Comparison of ENCODE assay signal across 23 cellular contexts in the genomic region with DNA sequence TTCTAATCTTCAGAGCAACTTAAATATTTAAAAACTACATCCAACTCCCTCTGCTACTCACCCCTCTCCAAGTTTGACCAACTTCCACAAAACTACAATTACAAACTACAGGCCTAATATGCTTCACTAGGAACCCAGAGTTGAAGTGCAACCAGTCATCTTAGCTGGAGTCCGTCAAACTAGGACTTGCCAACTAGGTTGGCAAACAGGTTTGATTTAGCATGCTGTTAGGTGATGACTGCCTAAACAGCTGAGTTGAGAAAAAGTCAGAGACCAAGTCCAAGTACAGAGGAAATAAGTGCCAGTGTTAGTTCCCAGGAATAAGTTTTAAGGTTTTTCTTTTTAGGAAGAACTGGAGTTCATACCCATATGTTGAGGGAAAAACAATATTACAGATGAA.
A peak's percentile ranks its signal among the peaks of the same experiment; 100 is the strongest.
DNase-seq lines count a peak whose midpoint lies in the region; ATAC-seq and TF ChIP-seq lines count a peak whose summit lies in the region.
"Had no signal": no experiment of that assay in that cellular context is flagged by ENCODE, and none has a peak within 500 bp of the region (broad histone marks: within the 10 kb centered on the region; RNA-seq: fewer than 3 reads in every experiment).

No MANE protein-coding gene starts in this region.

- no peak overlapping the region for H3K23ac ChIP-seq in mesendoderm (ENCODE audit: low read length)

- TF ChIP-seq CTCF in LNCaP clone FGC (IDR thresholded peaks at IDR 0.05; ENCODE audit: control insufficient read depth, extremely low read depth, insufficient read depth) (no peak), epithelial cell of esophagus (IDR thresholded peaks at IDR 0.05; ENCODE audit: insufficient read depth, low read depth, low read length, missing control alignments) (no peak), adrenal gland (IDR thresholded peaks at IDR 0.05) (no peak)

- no peak overlapping the region for H4K5ac ChIP-seq in mesendoderm (ENCODE audit: low read length)

- H3K4me2 ChIP-seq in mesendoderm (ENCODE audit: low read length) (no peak overlapping the region), GM23248 (ENCODE audit: unreplicated experiment) (no peak overlapping the region)
- H3K4me2 ChIP-seq: BLaER1 had no signal

- no peaks in the 10 kb centered on the region for H3K27me3 ChIP-seq in mesendoderm (ENCODE audit: insufficient read depth, low read length, poor library complexity)
- no peaks in the 10 kb centered on the region for H3K27me3 ChIP-seq in GM23248 (replicated peaks; ENCODE audit: insufficient read depth)
- no peaks in the 10 kb centered on the region for H3K27me3 ChIP-seq in adrenal gland
- H3K27me3 ChIP-seq: BE2C, BLaER1 had no signal

- H2BK120ac ChIP-seq in mesendoderm (ENCODE audit: low read depth, low read length), result no peak overlapping the region

- intact Hi-C loops in adrenal gland (cut with DNase I), result no loop called here

- no peaks in the 10 kb centered on the region for H4K20me1 ChIP-seq in GM23248 (ENCODE audit: insufficient read depth)
- H4K20me1 ChIP-seq: BLaER1 had no signal

- H3K79me2 ChIP-seq in mesendoderm (ENCODE audit: control insufficient read depth, insufficient read depth, low read length) (no peaks in the 10 kb centered on the region), GM23248 (ENCODE audit: insufficient read depth) (no peaks in the 10 kb centered on the region)

- no peak for ATAC-seq in HG02884 (IDR thresholded peaks at IDR 0.05; ENCODE audit: unreplicated experiment)
- ATAC-seq: GM12878 had no signal

- H3K9ac ChIP-seq in mesendoderm (ENCODE audit: low read length) (no peak overlapping the region), GM23248 (no peak overlapping the region)
- H3K9ac ChIP-seq: BLaER1 had no signal

- WGBS in mesendoderm (ENCODE audit: extremely low coverage, insufficient coverage, low lambda C conversion rate), result no CpG with 5 or more reads among the region's 1 CpG
- 79 to 88% methylated on average over 1 of the region's 1 CpG for WGBS in GM23248 (ENCODE audit: low coverage in 1 of 2, low lambda C conversion rate in 2 of 2, missing lambda C conversion rate in 2 of 2), 2 experiments
- 90 to 100% (median 99%) methylated on average over 1 of the region's 1 CpG for WGBS in adrenal gland, 4 donors

- H3K4ac ChIP-seq in mesendoderm (ENCODE audit: low read depth, low read length), result no peak overlapping the region

- H3K9me3 ChIP-seq in GM23248 (ENCODE audit: low read depth) (no peaks in the 10 kb centered on the region), adrenal gland (replicated peaks in 1 of 3) (no peaks in the 10 kb centered on the region)
- H3K9me3 ChIP-seq: BE2C, BLaER1 had no signal

- no peaks in the 10 kb centered on the region for H3K79me1 ChIP-seq in mesendoderm (ENCODE audit: low read length)

- H3K4me1 ChIP-seq in mesendoderm (ENCODE audit: control insufficient read depth, low read depth, low read length) (peaks cover 2% of the 10 kb centered on the region), GM23248 (ENCODE audit: insufficient read depth) (peaks cover 27% of the 10 kb centered on the region), adrenal gland (replicated peaks in 1 of 2) (peaks cover 8 to 41% of the 10 kb centered on the region in 2 donors)
- H3K4me1 ChIP-seq: BLaER1 had no signal

- H3F3A ChIP-seq in GM23248 (ENCODE audit: insufficient read depth), result peaks cover 8% of the 10 kb centered on the region; the same call in 1 of the 2 replicates

- no peaks in the 10 kb centered on the region for H3K9me2 ChIP-seq in GM23248 (ENCODE audit: insufficient read depth)

- no peak overlapping the region for H2AFZ ChIP-seq in GM23248

- H3K56ac ChIP-seq in mesendoderm (ENCODE audit: low read length), result no peak overlapping the region

- H3K4me3 ChIP-seq in LNCaP clone FGC (ENCODE audit: low read depth, low read length), result no peak overlapping the region
- H3K4me3 ChIP-seq in epithelial cell of esophagus (ENCODE audit: low read length), result no peak overlapping the region
- H3K4me3 ChIP-seq in mesendoderm (ENCODE audit: low read length), result no peak overlapping the region
- H3K4me3 ChIP-seq in GM23248, result no peak overlapping the region
- no peak overlapping the region for H3K4me3 ChIP-seq in adrenal gland
- H3K4me3 ChIP-seq: BLaER1, GM12878 had no signal

- no peaks in the 10 kb centered on the region for H3K36me3 ChIP-seq in mesendoderm (ENCODE audit: control insufficient read depth, insufficient read depth, low read length)
- H3K36me3 ChIP-seq in GM23248 (ENCODE audit: low read depth), result no peaks in the 10 kb centered on the region
- H3K36me3 ChIP-seq in adrenal gland (replicated peaks in 1 of 2), result no peaks in the 10 kb centered on the region
- H3K36me3 ChIP-seq: BE2C, BLaER1 had no signal

- no peak overlapping the region for H2BK15ac ChIP-seq in mesendoderm (replicated peaks; ENCODE audit: low read depth)

- no peak overlapping the region for H2BK5ac ChIP-seq in mesendoderm (ENCODE audit: low read length)

- in situ Hi-C loops in GM23248 (cut with MboI), result no loop called here

- no peak overlapping the region for H2AK5ac ChIP-seq in mesendoderm (ENCODE audit: low read length)

- H3K27ac ChIP-seq in mesendoderm (ENCODE audit: low read depth, low read length) (no peak overlapping the region), GM23248 (no peak overlapping the region), adrenal gland (no peak overlapping the region)
- H3K27ac ChIP-seq: BLaER1 had no signal

- no peak overlapping the region for H3K18ac ChIP-seq in mesendoderm (ENCODE audit: low read length)

- TF ChIP-seq POLR2A in adrenal gland (IDR thresholded peaks at IDR 0.05), result no peak

- DNase-seq in LNCaP clone FGC (ENCODE audit: low read depth) (peak; percentile 10), epithelial cell of esophagus (ENCODE audit: low read depth) (peak; percentile 56), mesendoderm (peak; percentile 37), GM23248 (no peak), adrenal gland (no peak)
- DNase-seq: 8988T; ACHN; BE2C; C1 segment of cervical spinal cord; CD4-positive, alpha-beta memory T cell; CD4-positive, CD25-positive, alpha-beta regulatory T cell; CD8-positive, alpha-beta memory T cell; COR-L47; DMS 273 treated with DMSO at 0.1 percent for 48 hours; DMS153; DMS53; DMS79; DND-41; EL; GDM1 had no signal

- no peak overlapping the region for H4K8ac ChIP-seq in mesendoderm (ENCODE audit: low read depth, low read length)

Comparison
In these comparisons a context has a peak if more than half of its experiments do, and no peak if none do; other contexts are left out.
1. DNase-seq: peak in LNCaP clone FGC (single experiment), epithelial cell of esophagus (single experiment) and mesendoderm (single experiment); none in GM23248 (single experiment) and adrenal gland (0 of 7).